8 cellular contexts compared by ENCODE assay signal in the genomic region with DNA sequence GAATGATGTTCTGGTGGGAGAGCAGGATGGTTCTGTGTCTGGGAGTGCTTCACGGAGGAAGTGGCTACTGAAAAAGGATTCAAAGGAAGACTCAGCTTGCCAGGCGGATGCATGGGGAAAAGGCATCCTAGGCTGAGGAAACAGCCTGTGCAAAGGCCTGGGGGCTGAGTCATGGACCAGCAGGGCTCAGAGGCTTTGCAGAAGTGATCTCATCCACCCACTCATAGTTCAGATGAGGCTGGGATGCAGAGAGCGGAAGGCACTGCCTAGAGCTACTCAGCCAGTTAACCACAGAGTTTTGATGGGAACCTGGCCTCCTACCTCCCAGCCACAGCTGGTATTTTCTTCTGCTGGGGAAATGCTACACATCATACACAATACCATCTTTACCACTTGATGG. TPM values are rescaled to one million over a fixed set of nuclear protein-coding genes. Genes with fewer than 3 reads are reported as not detected.
DNase-seq lines count a peak whose midpoint lies in the region; ATAC-seq and TF ChIP-seq lines count a peak whose summit lies in the region.

No MANE protein-coding gene starts in this region.

- ATAC-seq in GM21576 (IDR thresholded peaks at IDR 0.05; ENCODE audit: unreplicated experiment) (peak; percentile 80), HG02678 (IDR thresholded peaks at IDR 0.05; ENCODE audit: unreplicated experiment) (no peak)

- H3K79me2 ChIP-seq in PC-9 (ENCODE audit: low read depth): no peaks in the 10 kb centered on the region

- CTCF ChIA-PET in PC-9 (lab: Charles Lee): no interaction called here

- H3K4me1 ChIP-seq in PC-9 (replicated peaks; ENCODE audit: insufficient read depth) (peaks cover 15% of the 10 kb centered on the region), colonic mucosa (no peaks in the 10 kb centered on the region)

- POLR2A ChIA-PET in PC-9 (lab: Charles Lee; ENCODE audit: unreplicated experiment): no interaction called here

- no TSS peak for BruUV-seq in PC-9 (replicated peaks; lab: Mats Ljungman, UMichigan)

- H3K36me3 ChIP-seq in PC-9 (ENCODE audit: low read depth) (no peaks in the 10 kb centered on the region), colonic mucosa (no peaks in the 10 kb centered on the region)

- no peak overlapping the region for H3K4me3 ChIP-seq in PC-9
- H3K4me3 ChIP-seq in colonic mucosa: no peak overlapping the region

- intact Hi-C loops in PC-9 (cut with micrococcal nuclease; ENCODE audit: unreplicated experiment) (no loop called here), colonic mucosa (cut with DNase I) (no loop called here)

- peak overlapping the region; percentile 47 for H3K27ac ChIP-seq in PC-9
- peak overlapping the region; percentile 2 for H3K27ac ChIP-seq in colonic mucosa

- no peak overlapping the region for H3K9ac ChIP-seq in colonic mucosa (ENCODE audit: low read depth in 2 of 2, low read length in 2 of 2)

- peaks cover 15% of the 10 kb centered on the region for H3F3A ChIP-seq in PC-9 (ENCODE audit: insufficient read depth, low read depth)

- H4K20me1 ChIP-seq in PC-9 (ENCODE audit: insufficient read depth): no peaks in the 10 kb centered on the region

- peak; percentile 33 for DNase-seq in COLO829 (ENCODE audit: low spot score)
- DNase-seq in PC-9: peak; percentile 28 to 78
- no peak for DNase-seq in colonic mucosa
- peak; percentile 81 for DNase-seq in stimulated activated CD4-positive, alpha-beta T cell treated with anti-CD3 and anti-CD28 coated beads, Interleukin-1b, Interleukin-23, amount 100 ng/mL, for 48 hours
- no peak for DNase-seq in NCI-H2196 treated with DMSO at 0.1 percent for 48 hours (lab: John Stamatoyannopoulos, UW; ENCODE audit: unreplicated experiment)
- DNase-seq in DMS79 (lab: John Stamatoyannopoulos, UW): no peak

- H3K27me3 ChIP-seq in PC-9 (ENCODE audit: insufficient read depth, low read depth) (no peaks in the 10 kb centered on the region), colonic mucosa (no peaks in the 10 kb centered on the region)

- no peaks in the 10 kb centered on the region for H3K9me2 ChIP-seq in PC-9 (ENCODE audit: insufficient read depth)

- no peak overlapping the region for H2AFZ ChIP-seq in PC-9

- no peak overlapping the region for H3K4me2 ChIP-seq in PC-9

- TF ChIP-seq CTCF in PC-9 (conservative IDR thresholded peaks at IDR 0.05) (no peak), colonic mucosa (IDR thresholded peaks at IDR 0.05) (no peak)

- H3K9me3 ChIP-seq in PC-9 (ENCODE audit: insufficient read depth, low read depth): peaks cover 10% of the 10 kb centered on the region; the same call in 1 of the 2 replicates
- H3K9me3 ChIP-seq in colonic mucosa: no peaks in the 10 kb centered on the region

RNA-seq across cellular contexts. Expression of a gene that starts 15.8 kb away (rescaled TPM):
- total RNA-seq in PC-9 (2021): 1.9 and 2.7 TPM in 2 replicates
- 1 to 10 TPM in 1 of 2 donors, under 1 TPM in 1; 0.93 to 1.5 TPM for total RNA-seq in colonic mucosa

RNA-seq across cellular contexts. Expression of a gene that starts 53.9 kb away (rescaled TPM):
- total RNA-seq in PC-9 (2021) (not detected in 2 replicates), colonic mucosa (1 to 10 TPM in 1 of 2 donors, under 1 TPM in 1; 0.96 to 1.3 TPM)

Comparison
In these comparisons a context has a peak if more than half of its experiments do, and no peak if none do; other contexts are left out.
1. DNase-seq: peak in COLO829 (single experiment), PC-9 (2 of 2) and stimulated activated CD4-positive, alpha-beta T cell treated with anti-CD3 and anti-CD28 coated beads, Interleukin-1b, Interleukin-23, amount 100 ng/mL, for 48 hours (single experiment); none in colonic mucosa (single experiment), NCI-H2196 treated with DMSO at 0.1 percent for 48 hours (single experiment) and DMS79 (single experiment).